In the genomic region with DNA sequence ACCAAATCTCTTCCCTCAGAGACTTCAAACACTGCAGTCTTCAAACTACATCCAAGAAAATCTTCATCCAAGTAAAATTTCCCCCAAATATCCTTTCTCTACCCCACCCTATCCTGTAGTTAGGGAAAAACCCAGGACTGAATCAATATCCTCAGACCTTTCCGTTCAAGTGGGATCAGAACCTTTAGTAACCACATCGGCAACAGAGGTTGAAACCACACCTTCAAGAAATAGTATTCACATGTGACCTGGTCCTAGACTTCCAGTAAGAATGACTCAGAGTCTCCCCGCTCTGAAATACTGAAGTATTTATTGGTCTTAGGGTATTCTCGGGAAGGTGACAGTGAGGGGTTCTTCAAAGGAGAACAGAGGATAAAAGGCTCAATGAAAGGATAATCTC, we compare ENCODE assay signal across 29 cellular contexts. TPM values are rescaled to one million over a fixed set of nuclear protein-coding genes. Genes with fewer than 3 reads are reported as not detected.
DNase-seq lines count a peak whose midpoint lies in the region; ATAC-seq, FAIRE-seq and TF ChIP-seq lines count a peak whose summit lies in the region.
"Had no signal": no experiment of that assay in that cellular context is flagged by ENCODE, and none has a peak within 500 bp of the region (broad histone marks: within the 10 kb centered on the region; RNA-seq: fewer than 3 reads in every experiment).

No MANE protein-coding gene starts in this region.

- no peak for TF ChIP-seq EP300 in esophagus muscularis mucosa (IDR thresholded peaks at IDR 0.05)

- peaks cover 6% of the 10 kb centered on the region for H3K9me3 Mint-ChIP-seq in activated B cell treated with CpG ODN at 0.5 μM for 24 hours
- H3K9me3 Mint-ChIP-seq in stimulated activated effector memory CD8-positive, alpha-beta T cell treated with anti-CD3 and anti-CD28 coated beads, Interleukin-12 subunit alpha, Interleukin-12 subunit beta, amount 100 ng/mL, for 72 hours: peaks cover 4% of the 10 kb centered on the region

- 0% methylated on average over 4 of the region's 4 CpGs for WGBS in esophagus muscularis mucosa

- DNase-seq in H54 (ENCODE audit: insufficient read length, low spot score): no peak
- DNase-seq in activated B cell treated with CpG ODN at 0.5 μM for 24 hours: no peak
- DNase-seq in esophagus muscularis mucosa (ENCODE audit: extremely low spot score): peak; percentile 29
- DNase-seq in left lung: no peak
- DNase-seq in stimulated activated effector memory CD8-positive, alpha-beta T cell treated with anti-CD3 and anti-CD28 coated beads, Interleukin-12 subunit alpha, Interleukin-12 subunit beta, amount 100 ng/mL, for 72 hours (ENCODE audit: low spot score in 2 of 2): no peak
- DNase-seq: AML-193; C1 segment of cervical spinal cord; CD4-positive, alpha-beta memory T cell; COR-L47; DMS53; GDM1; MM.1S; NCI-H1048; NCI-H1417; NCI-H1694; NCI-H2029 treated with DMSO at 0.1 percent for 48 hours; NCI-H446 treated with DMSO at 0.1 percent for 48 hours; NCI-H526; NCI-H82; Right ventricle myocardium superior; RPMI8226 had no signal

- no peak overlapping the region for H3K9ac ChIP-seq in skeletal muscle tissue (ENCODE audit: low read depth in 1 of 3, low read length in 3 of 3)
- H3K9ac ChIP-seq: KMS-11 had no signal

- TF ChIP-seq CTCF in activated B cell treated with CpG ODN at 0.5 μM for 24 hours (IDR thresholded peaks at IDR 0.05) (no peak), esophagus muscularis mucosa (IDR thresholded peaks at IDR 0.05) (no peak), left lung (IDR thresholded peaks at IDR 0.05) (no peak)

- intact Hi-C loops in activated B cell treated with CpG ODN at 0.5 μM for 24 hours (cut with micrococcal nuclease) (no loop called here), esophagus muscularis mucosa (cut with DNase I) (no loop called here), left lung (cut with DNase I) (no loop called here)

- ATAC-seq in activated B cell treated with CpG ODN at 0.5 μM for 24 hours (ENCODE audit: low read depth): no peak
- no peak for ATAC-seq in left lung
- ATAC-seq in HG03095 (IDR thresholded peaks at IDR 0.05; ENCODE audit: unreplicated experiment): no peak
- ATAC-seq in stimulated activated effector memory CD8-positive, alpha-beta T cell treated with anti-CD3 and anti-CD28 coated beads, Interleukin-12 subunit alpha, Interleukin-12 subunit beta, amount 100 ng/mL, for 72 hours: no peak
- ATAC-seq in HG03108 (IDR thresholded peaks at IDR 0.05; ENCODE audit: unreplicated experiment): no peak
- ATAC-seq: A549 had no signal

- H3K27ac ChIP-seq in esophagus muscularis mucosa (replicated peaks in 1 of 4) (peak overlapping the region in 1 of 4 donors; percentile 37), skeletal muscle tissue (ENCODE audit: low read depth, low read length) (peak overlapping the region; percentile 25), left lung (no peak overlapping the region)
- H3K27ac ChIP-seq: A549, KMS-11, SJSA1 had no signal

- H3K27me3 ChIP-seq in esophagus muscularis mucosa: no peaks in the 10 kb centered on the region
- peaks cover 0 to 4% (median 0%) of the 10 kb centered on the region in 3 donors for H3K27me3 ChIP-seq in skeletal muscle tissue (ENCODE audit: control insufficient read depth in 3 of 3, insufficient read depth in 3 of 3, low read length in 3 of 3)
- no peaks in the 10 kb centered on the region for H3K27me3 ChIP-seq in left lung

- H3K4me3 Mint-ChIP-seq in activated B cell treated with CpG ODN at 0.5 μM for 24 hours: no peak overlapping the region
- H3K4me3 Mint-ChIP-seq in stimulated activated effector memory CD8-positive, alpha-beta T cell treated with anti-CD3 and anti-CD28 coated beads, Interleukin-12 subunit alpha, Interleukin-12 subunit beta, amount 100 ng/mL, for 72 hours: no peak overlapping the region
- H3K4me3 Mint-ChIP-seq: CD4-positive, alpha-beta memory T cell had no signal

- FAIRE-seq in H54 (lab: Jason Lieb, UNC): peak; percentile 38
- FAIRE-seq: A549, GM19239, H1 had no signal

- H3K4me3 ChIP-seq in esophagus muscularis mucosa (no peak overlapping the region), skeletal muscle tissue (ENCODE audit: low read length in 3 of 3) (no peak overlapping the region), left lung (no peak overlapping the region)
- H3K4me3 ChIP-seq: A549, SJSA1 had no signal

- no peaks in the 10 kb centered on the region for H3K27me3 Mint-ChIP-seq in activated B cell treated with CpG ODN at 0.5 μM for 24 hours

- H3K4me1 ChIP-seq in esophagus muscularis mucosa (no peaks in the 10 kb centered on the region), skeletal muscle tissue (ENCODE audit: control insufficient read depth in 3 of 3, insufficient read depth in 3 of 3, low read length in 3 of 3) (no peaks in the 10 kb centered on the region), left lung (no peaks in the 10 kb centered on the region)
- H3K4me1 ChIP-seq: A549, SJSA1 had no signal

- TF ChIP-seq POLR2A in H54 (IDR thresholded peaks at IDR 0.05; ENCODE audit: low read depth, low read length): no peak
- no peak for TF ChIP-seq POLR2A in esophagus muscularis mucosa (IDR thresholded peaks at IDR 0.05; ENCODE audit: low read depth)

- POLR2A ChIA-PET in activated B cell treated with CpG ODN at 0.5 μM for 24 hours (lab: Charles Lee): interaction anchor here (0.8 to 28.7 kb wide), 5 partner anchors 8 to 140 kb away, joined by 3 to 2264 read pairs (median 26); partner anchors contain the start of genes HLA-DOA, HLA-DPA1, HLA-DPB1 and HSD17B8

- CTCF ChIA-PET in activated B cell treated with CpG ODN at 0.5 μM for 24 hours (lab: Charles Lee): interaction anchor here (1.4 kb wide), 1 partner anchor 50 kb away, joined by 3 read pairs; no protein-coding TSS in a partner anchor

- H3K27ac Mint-ChIP-seq in activated B cell treated with CpG ODN at 0.5 μM for 24 hours: peak overlapping the region; percentile 68
- no peak overlapping the region for H3K27ac Mint-ChIP-seq in stimulated activated effector memory CD8-positive, alpha-beta T cell treated with anti-CD3 and anti-CD28 coated beads, Interleukin-12 subunit alpha, Interleukin-12 subunit beta, amount 100 ng/mL, for 72 hours
- H3K27ac Mint-ChIP-seq: CD4-positive, alpha-beta memory T cell had no signal

- H3K36me3 Mint-ChIP-seq in activated B cell treated with CpG ODN at 0.5 μM for 24 hours (ENCODE audit: low read depth): peaks cover 72% of the 10 kb centered on the region
- H3K36me3 Mint-ChIP-seq in stimulated activated effector memory CD8-positive, alpha-beta T cell treated with anti-CD3 and anti-CD28 coated beads, Interleukin-12 subunit alpha, Interleukin-12 subunit beta, amount 100 ng/mL, for 72 hours: peaks cover 45% of the 10 kb centered on the region

- H3K4me1 Mint-ChIP-seq in activated B cell treated with CpG ODN at 0.5 μM for 24 hours: peaks cover 62% of the 10 kb centered on the region
- peaks cover 12% of the 10 kb centered on the region for H3K4me1 Mint-ChIP-seq in stimulated activated effector memory CD8-positive, alpha-beta T cell treated with anti-CD3 and anti-CD28 coated beads, Interleukin-12 subunit alpha, Interleukin-12 subunit beta, amount 100 ng/mL, for 72 hours
- H3K4me1 Mint-ChIP-seq: CD4-positive, alpha-beta memory T cell had no signal

- H3K9me3 ChIP-seq in esophagus muscularis mucosa (no peaks in the 10 kb centered on the region), skeletal muscle tissue (ENCODE audit: control insufficient read depth in 3 of 3, low read length in 3 of 3) (no peaks in the 10 kb centered on the region), left lung (no peaks in the 10 kb centered on the region)
- H3K9me3 ChIP-seq: A549, SJSA1 had no signal

- H3K36me3 ChIP-seq in esophagus muscularis mucosa (peaks cover 0 to 28% (median 12%) of the 10 kb centered on the region in 4 donors), skeletal muscle tissue (ENCODE audit: control insufficient read depth in 3 of 3, insufficient read depth in 3 of 3, low read length in 3 of 3) (peaks cover 0 to 5% (median 4%) of the 10 kb centered on the region in 3 donors), left lung (peaks cover 0 to 53% of the 10 kb centered on the region in 2 donors)
- H3K36me3 ChIP-seq: SJSA1 had no signal

RNA-seq across cellular contexts. Expression of gene HLA-DPA1, which starts 8.7 kb away (rescaled TPM):
- 718 and 730 TPM in 2 replicates for total RNA-seq in activated B cell treated with CpG ODN at 0.5 μM for 24 hours
- total RNA-seq in esophagus muscularis mucosa: 10 to 100 TPM; 28.5 to 91.3 (median 65.9) TPM
- 14.6 TPM for total RNA-seq in skeletal muscle tissue
- total RNA-seq in left lung: 100 to 1,000 TPM; 354 to 476 TPM
- total RNA-seq: SJSA1 had no signal

RNA-seq across cellular contexts. Expression of gene HLA-DPB1, which starts 11.1 kb away (rescaled TPM):
- 853 and 854 TPM in 2 replicates for total RNA-seq in activated B cell treated with CpG ODN at 0.5 μM for 24 hours
- total RNA-seq in esophagus muscularis mucosa: 10 to 100 TPM; 38.6 to 95.8 (median 61.7) TPM
- total RNA-seq in skeletal muscle tissue: 9.9 TPM
- total RNA-seq in left lung: 100 to 1,000 TPM; 206 to 326 TPM
- total RNA-seq: SJSA1 had no signal

RNA-seq across cellular contexts. Expression of gene HLA-DOA, which starts 55.3 kb away (rescaled TPM):
- total RNA-seq in activated B cell treated with CpG ODN at 0.5 μM for 24 hours: 153 and 167 TPM in 2 replicates
- 10 to 100 TPM in 2 of 4 donors, 1 to 10 TPM in 2; 3.8 to 11.5 (median 8.3) TPM for total RNA-seq in esophagus muscularis mucosa
- 1.0 TPM for total RNA-seq in skeletal muscle tissue
- total RNA-seq in left lung: 10 to 100 TPM; 15.3 to 20.6 TPM
- total RNA-seq: SJSA1 had no signal
